ENCODE assay signal across 11 cellular contexts in genomic region chr15:101180620-101181307, GRCh38.
DNase-seq lines count a peak whose midpoint lies in the region; ATAC-seq, FAIRE-seq and TF ChIP-seq lines count a peak whose summit lies in the region.
"Had no signal": no experiment of that assay in that cellular context is flagged by ENCODE, and none has a peak within 500 bp of the region (broad histone marks: within the 10 kb centered on the region; RNA-seq: fewer than 3 reads in every experiment).

No MANE protein-coding gene starts in this region.

- H2AFZ ChIP-seq in GM23338 (no peak overlapping the region), HepG2 (ENCODE audit: low read length) (no peak overlapping the region)

- no peak for TF ChIP-seq EP300 in HepG2 (IDR thresholded peaks at IDR 0.05; ENCODE audit: low read depth in 2 of 2, low read length in 2 of 2)
- TF ChIP-seq EP300 in HepG2 (CRISPR knock-in tag; IDR thresholded peaks at IDR 0.05; ENCODE audit: borderline replicate concordance), result no peak

- peaks cover 7 to 72% (median 63%) of the 10 kb centered on the region in 11 experiments; a peak in 21 of 22 replicates for H3K9me3 ChIP-seq in BLaER1 treated with 17β-estradiol and CSF1 and Interleukin-3, amounts not matched to agents 10 nM and 100 nM (replicated peaks in 1 of 11)
- H3K9me3 ChIP-seq in neutrophil (no peaks in the 10 kb centered on the region), small intestine (ENCODE audit: control insufficient read depth, low read depth) (no peaks in the 10 kb centered on the region), HepG2 (ENCODE audit: low read length) (no peaks in the 10 kb centered on the region)
- H3K9me3 ChIP-seq: Caco-2 had no signal

- TF ChIP-seq RAD21 in HepG2 (CRISPR knock-in tag; IDR thresholded peaks at IDR 0.05), result no peak

- CTCF ChIA-PET in HepG2 (lab: Yijun Ruan, JAX; ENCODE audit: low intra/inter-chr PET ratio, low total read pairs), result no interaction called here

- peaks cover 14 to 95% (median 87%) of the 10 kb centered on the region in 11 experiments for H3K36me3 ChIP-seq in BLaER1 treated with 17β-estradiol and CSF1 and Interleukin-3, amounts not matched to agents 10 nM and 100 nM
- H3K36me3 ChIP-seq in GM23338 (ENCODE audit: insufficient read depth) (no peaks in the 10 kb centered on the region), neutrophil (peaks cover 10% of the 10 kb centered on the region), small intestine (ENCODE audit: control insufficient read depth in 2 of 2, insufficient read depth in 2 of 2, low read length in 2 of 2) (peaks cover 3 to 5% of the 10 kb centered on the region in 2 donors), HepG2 (replicated peaks in 1 of 2; ENCODE audit: control insufficient read depth in 1 of 2, insufficient read depth in 2 of 2, low read length in 2 of 2) (peaks cover 7 to 35% of the 10 kb centered on the region in 2 experiments; a peak in 4 of 5 replicates)

- H3K79me2 ChIP-seq in GM23338 (replicated peaks; ENCODE audit: insufficient read depth), result peaks cover 62% of the 10 kb centered on the region
- H3K79me2 ChIP-seq in HepG2 (ENCODE audit: insufficient read depth, low read length), result peaks cover 2% of the 10 kb centered on the region

- TF ChIP-seq CTCF in GM23338 (conservative IDR thresholded peaks at IDR 0.05; ENCODE audit: low read depth in 2 of 2) (no peak), neutrophil (IDR thresholded peaks at IDR 0.05) (no peak), HepG2 (CRISPR knock-in tag; IDR thresholded peaks at IDR 0.05) (no peak)

- no peaks in the 10 kb centered on the region; the same call in 2 of the 3 replicates for H3K9me3 Mint-ChIP-seq in GM23338
- no peaks in the 10 kb centered on the region for H3K9me3 Mint-ChIP-seq in activated naive CD8-positive, alpha-beta T cell (ENCODE audit: low read depth)
- H3K9me3 Mint-ChIP-seq: immature natural killer cell had no signal

- peak overlapping the region in 3 of 11 experiments; percentile 0 to 33 (median 7); a peak in 5 of 22 replicates for H3K27ac ChIP-seq in BLaER1 treated with 17β-estradiol and CSF1 and Interleukin-3, amounts not matched to agents 10 nM and 100 nM
- peak overlapping the region; percentile 76; the same call in 1 of the 2 replicates for H3K27ac ChIP-seq in GM23338 (ENCODE audit: low read depth)
- peak overlapping the region; percentile 95 for H3K27ac ChIP-seq in neutrophil
- H3K27ac ChIP-seq in small intestine (ENCODE audit: low read depth in 1 of 2, low read length in 1 of 2), result no peak overlapping the region
- no peak overlapping the region for H3K27ac ChIP-seq in HepG2 (ENCODE audit: extremely low read length, insufficient read depth, low read length)

- H3F3A ChIP-seq in GM23338 (replicated peaks; ENCODE audit: low read depth), result peaks cover 2% of the 10 kb centered on the region; the same call in 1 of the 2 replicates

- no peak for TF ChIP-seq POLR2A in HepG2 (IDR thresholded peaks at IDR 0.05; ENCODE audit: insufficient read depth in 1 of 2, low read depth in 2 of 2, low read length in 2 of 2)

- H3K9ac ChIP-seq in BLaER1 treated with 17β-estradiol and CSF1 and Interleukin-3, amounts not matched to agents 10 nM and 100 nM, result no peak overlapping the region
- no peak overlapping the region for H3K9ac ChIP-seq in HepG2 (ENCODE audit: insufficient read depth, low read depth, low read length)

- peaks cover 30% of the 10 kb centered on the region for H3K36me3 Mint-ChIP-seq in GM23338 (ENCODE audit: low read depth)
- H3K36me3 Mint-ChIP-seq in activated naive CD8-positive, alpha-beta T cell, result peaks cover 30% of the 10 kb centered on the region

- H3K4me2 ChIP-seq in BLaER1 treated with 17β-estradiol and CSF1 and Interleukin-3, amounts not matched to agents 10 nM and 100 nM, result peak overlapping the region in 6 of 11 experiments; percentile 24 to 70 (median 62); a peak in 9 of 22 replicates
- H3K4me2 ChIP-seq in GM23338, result no peak overlapping the region
- H3K4me2 ChIP-seq in HepG2 (ENCODE audit: low read depth, low read length), result no peak overlapping the region

- no peak overlapping the region for H3K27ac Mint-ChIP-seq in GM23338
- H3K27ac Mint-ChIP-seq in activated naive CD8-positive, alpha-beta T cell, result peak overlapping the region; percentile 92

- no TSS peak for BruUV-seq in HepG2 (replicated peaks; lab: Mats Ljungman, UMichigan)

- H3K4me3 ChIP-seq in BLaER1 treated with 17β-estradiol and CSF1 and Interleukin-3, amounts not matched to agents 10 nM and 100 nM, result no peak overlapping the region
- no peak overlapping the region for H3K4me3 ChIP-seq in GM23338
- H3K4me3 ChIP-seq in neutrophil (ENCODE audit: low read depth in 1 of 2, low read length in 1 of 2), result no peak overlapping the region
- H3K4me3 ChIP-seq in small intestine (ENCODE audit: low read depth in 1 of 2, low read length in 2 of 2), result no peak overlapping the region
- H3K4me3 ChIP-seq in HepG2 (replicated peaks in 1 of 3; ENCODE audit: insufficient read depth in 1 of 3, low read depth in 2 of 3, low read length in 3 of 3), result no peak overlapping the region

- no peaks in the 10 kb centered on the region for H3K9me2 ChIP-seq in GM23338 (ENCODE audit: insufficient read depth)

- H3K4me1 ChIP-seq in BLaER1 treated with 17β-estradiol and CSF1 and Interleukin-3, amounts not matched to agents 10 nM and 100 nM, result peaks cover 27 to 71% (median 56%) of the 10 kb centered on the region in 10 experiments
- H3K4me1 ChIP-seq in GM23338 (ENCODE audit: insufficient read depth) (peaks cover 12% of the 10 kb centered on the region; the same call in 1 of the 2 replicates), neutrophil (ENCODE audit: control insufficient read depth in 1 of 2, insufficient read depth in 1 of 2, low read depth in 1 of 2, low read length in 1 of 2) (peaks cover 49 to 54% of the 10 kb centered on the region in 2 experiments), small intestine (ENCODE audit: control insufficient read depth in 2 of 2, insufficient read depth in 1 of 2, low read depth in 1 of 2, low read length in 1 of 2) (no peaks in the 10 kb centered on the region), HepG2 (ENCODE audit: insufficient read depth, low read length) (peaks cover 12% of the 10 kb centered on the region)

- ATAC-seq in GM23338, result no peak
- no peak for ATAC-seq in HepG2

- no peak for FAIRE-seq in small intestine (lab: Jason Lieb, UNC)
- FAIRE-seq in HepG2 (lab: Jason Lieb, UNC), result no peak

- POLR2A ChIA-PET in HepG2 (lab: Yijun Ruan, JAX), result no interaction called here

- 83 to 88% (median 86%) methylated on average over 13 of the region's 13 CpGs for WGBS in small intestine, 3 donors
- 95% methylated on average over 11 of the region's 13 CpGs for WGBS in HepG2 (ENCODE audit: low lambda C conversion rate)

- peaks cover 0 to 51% (median 0%) of the 10 kb centered on the region in 11 experiments; a peak in 5 of 22 replicates for H4K20me1 ChIP-seq in BLaER1 treated with 17β-estradiol and CSF1 and Interleukin-3, amounts not matched to agents 10 nM and 100 nM
- H4K20me1 ChIP-seq in GM23338 (replicated peaks; ENCODE audit: insufficient read depth) (peaks cover 8% of the 10 kb centered on the region; the same call in 1 of the 2 replicates), HepG2 (ENCODE audit: insufficient read depth, low read length) (no peaks in the 10 kb centered on the region)

- no peak for DNase-seq in GM23338 (ENCODE audit: low spot score)
- DNase-seq in small intestine, result no peak
- DNase-seq in stimulated activated CD4-positive, alpha-beta T cell treated with anti-CD3 and anti-CD28 coated beads, Interleukin-4, amount 100 ng/mL, for 1 hour, result no peak
- no peak for DNase-seq in HepG2 (ENCODE audit: low spot score)
- DNase-seq: Caco-2; effector CD4-positive, alpha-beta T cell; foreskin keratinocyte; immature natural killer cell had no signal

- intact Hi-C loops in HepG2 (cut with micrococcal nuclease; ENCODE audit: unreplicated experiment), result no loop called here

- in situ Hi-C loops in HepG2 (cut with HindIII; ENCODE audit: extremely low pct_ligation_motif_present, low pct_unique_long_range_greater_than_20kb), result no loop called here

- H3K4me1 Mint-ChIP-seq in GM23338, result peaks cover 35% of the 10 kb centered on the region
- peaks cover 50% of the 10 kb centered on the region for H3K4me1 Mint-ChIP-seq in activated naive CD8-positive, alpha-beta T cell (ENCODE audit: low read depth)

- no peaks in the 10 kb centered on the region for H3K27me3 ChIP-seq in BLaER1 treated with 17β-estradiol and CSF1 and Interleukin-3, amounts not matched to agents 10 nM and 100 nM
- H3K27me3 ChIP-seq in GM23338 (ENCODE audit: insufficient read depth), result no peaks in the 10 kb centered on the region
- no peaks in the 10 kb centered on the region for H3K27me3 ChIP-seq in neutrophil
- no peaks in the 10 kb centered on the region for H3K27me3 ChIP-seq in small intestine (ENCODE audit: control insufficient read depth in 2 of 2, insufficient read depth in 2 of 2, low read length in 2 of 2)
- no peaks in the 10 kb centered on the region for H3K27me3 ChIP-seq in HepG2 (ENCODE audit: control insufficient read depth in 1 of 2, insufficient read depth in 2 of 2, low read length in 2 of 2)
- H3K27me3 ChIP-seq: foreskin keratinocyte had no signal

- H3K27me3 Mint-ChIP-seq in GM23338 (ENCODE audit: insufficient read depth, low read depth, poor library complexity), result peaks cover 9% of the 10 kb centered on the region
- H3K27me3 Mint-ChIP-seq in activated naive CD8-positive, alpha-beta T cell, result no peaks in the 10 kb centered on the region

- no peak overlapping the region for H3K4me3 Mint-ChIP-seq in GM23338
- H3K4me3 Mint-ChIP-seq in activated naive CD8-positive, alpha-beta T cell, result peak overlapping the region; percentile 44
- H3K4me3 Mint-ChIP-seq: immature natural killer cell had no signal

TF ChIP-seq in GM23338, 12 proteins besides CTCF, POLR2A, EP300 and RAD21 (continues in another document):
- no peak for TF ChIP-seq EZH2phosphoT487 (IDR thresholded peaks at IDR 0.05; ENCODE audit: unreplicated experiment)

Comparison
In these comparisons a context has a peak if more than half of its experiments do, and no peak if none do; other contexts are left out.
1. H3K27ac ChIP-seq: peak in GM23338 (single experiment) and neutrophil (single experiment); none in small intestine (0 of 2) and HepG2 (single experiment).
2. H3K4me2 ChIP-seq: peak in BLaER1 treated with 17β-estradiol and CSF1 and Interleukin-3, amounts not matched to agents 10 nM and 100 nM (6 of 11); none in GM23338 (single experiment) and HepG2 (single experiment).